ENCODE assay signal across 9 cellular contexts in genomic region chr6:40083141-40083920, GRCh38.
"Had no signal": no experiment of that assay in that cellular context is flagged by ENCODE, and none has a peak within 500 bp of the region (broad histone marks: within the 10 kb centered on the region; RNA-seq: fewer than 3 reads in every experiment).

No MANE protein-coding gene starts in this region.

- H3K27ac Mint-ChIP-seq: GM23338, H9, HFFc6 had no signal

- H3K9ac ChIP-seq: GM23248 had no signal

- H2AFZ ChIP-seq: GM23248, GM23338 had no signal

- H3K9me3 Mint-ChIP-seq: GM23338, H9 had no signal

- H3K36me3 ChIP-seq: HAP-1 had no signal

- H3K27ac ChIP-seq: GM23248 had no signal

- H3K4me1 Mint-ChIP-seq: GM23338, H9 had no signal

- H3K9me3 ChIP-seq: HAP-1 had no signal

- H3K4me3 Mint-ChIP-seq: GM23338, H9, HFFc6 had no signal

- H3K4me3 ChIP-seq: GM23248, GM23338, HAP-1 had no signal

- H3K4me1 ChIP-seq: HAP-1 had no signal

- H3K4me2 ChIP-seq: GM23338 had no signal

- ATAC-seq: GM23338, HCT116 had no signal

- DNase-seq: GM23248, GOT3, H7, H9, HCEC 1CT, HFFc6 had no signal
